ENCODE assay signal across 28 cellular contexts in genomic region chr20:4502756-4503155, GRCh38.
"Had no signal": no experiment of that assay in that cellular context is flagged by ENCODE, and none has a peak within 500 bp of the region (broad histone marks: within the 10 kb centered on the region; RNA-seq: fewer than 3 reads in every experiment).

No MANE protein-coding gene starts in this region.

- H3K79me2 ChIP-seq: parathyroid adenoma had no signal

- H3K36me3 ChIP-seq: colonic mucosa, esophagus muscularis mucosa, heart right ventricle, neural progenitor cell, right lobe of liver, tibial artery had no signal

- H3K9me3 Mint-ChIP-seq: stimulated activated naive CD8-positive, alpha-beta T cell treated with anti-CD3 and anti-CD28 coated beads, Interleukin-15, Interleukin-2, amounts not matched to agents 100 ng/mL and 50 ng/mL, for 24 hours had no signal

- H3K27ac Mint-ChIP-seq: dendritic cell treated with granulocyte-macrophage colony-stimulating factor and Interleukin-4, amounts not matched to agents 40 ng/mL and 50 ng/mL, for 4 days; endodermal cell; mesothelial cell of epicardium; naive thymus-derived CD4-positive, alpha-beta T cell; nephron; neural progenitor cell; progenitor cell of endocrine pancreas; stimulated activated naive B cell treated with anti-CD40 and anti-IgM and Interleukin-4, amounts not matched to agents 10 μg/mL and 1 μg/mL and 100 μg/mL, for 72 hours; stimulated activated naive CD8-positive, alpha-beta T cell treated with anti-CD3 and anti-CD28 coated beads, Interleukin-15, Interleukin-2, amounts not matched to agents 100 ng/mL and 50 ng/mL, for 24 hours; type B pancreatic cell had no signal

- ATAC-seq: heart right ventricle; left lobe of liver; mucosa of descending colon; naive thymus-derived CD4-positive, alpha-beta T cell; right lobe of liver; stimulated activated naive B cell treated with anti-CD40 and anti-IgM and Interleukin-4, amounts not matched to agents 10 μg/mL and 1 μg/mL and 100 μg/mL, for 72 hours had no signal

- H3K4me3 ChIP-seq: colonic mucosa, esophagus muscularis mucosa, heart right ventricle, lung, mucosa of descending colon, neural progenitor cell, right lobe of liver, tibial artery had no signal

- H3K27me3 ChIP-seq: colonic mucosa, esophagus muscularis mucosa, neural progenitor cell, right lobe of liver, tibial artery had no signal

- H3K36me3 Mint-ChIP-seq: mesothelial cell of epicardium; neural progenitor cell; stimulated activated naive B cell treated with anti-CD40 and anti-IgM and Interleukin-4, amounts not matched to agents 10 μg/mL and 1 μg/mL and 100 μg/mL, for 72 hours; type B pancreatic cell had no signal

- H3K9me3 ChIP-seq: colonic mucosa, right lobe of liver had no signal

- H3K27me3 Mint-ChIP-seq: progenitor cell of endocrine pancreas had no signal

- DNase-seq: colonic mucosa; effector CD8-positive, alpha-beta T cell; endodermal cell; foreskin melanocyte; glutamatergic neuron; heart right ventricle; hippocampal formation; islet precursor cell; mesenchymal stem cell; mucosa of descending colon; naive thymus-derived CD4-positive, alpha-beta T cell; right lobe of liver; small intestine; stimulated activated CD4-positive, alpha-beta T cell treated with anti-CD3 and anti-CD28 coated beads, Interleukin-15, amount 100 ng/mL, for 24 hours; stimulated activated CD4-positive, alpha-beta T cell treated with anti-CD3 and anti-CD28 coated beads, Interleukin-2, amount 100 ng/mL, for 48 hours; stimulated activated naive B cell treated with anti-CD40 and anti-IgM and Interleukin-4, amounts not matched to agents 10 μg/mL and 1 μg/mL and 100 μg/mL, for 72 hours; tibial artery had no signal

- H3K27ac ChIP-seq: colonic mucosa, esophagus muscularis mucosa, heart right ventricle, neural progenitor cell, parathyroid adenoma, right lobe of liver, tibial artery had no signal

- FAIRE-seq: small intestine had no signal

- H3K9ac ChIP-seq: neural progenitor cell, parathyroid adenoma had no signal

- H3K4me1 Mint-ChIP-seq: endodermal cell; mesothelial cell of epicardium; naive thymus-derived CD4-positive, alpha-beta T cell; nephron; stimulated activated naive B cell treated with anti-CD40 and anti-IgM and Interleukin-4, amounts not matched to agents 10 μg/mL and 1 μg/mL and 100 μg/mL, for 72 hours had no signal

- H3K4me1 ChIP-seq: colonic mucosa, esophagus muscularis mucosa, heart right ventricle, neural progenitor cell, parathyroid adenoma, right lobe of liver had no signal

- H3K4me3 Mint-ChIP-seq: dendritic cell treated with granulocyte-macrophage colony-stimulating factor and Interleukin-4, amounts not matched to agents 40 ng/mL and 50 ng/mL, for 4 days; endodermal cell; mesothelial cell of epicardium; naive thymus-derived CD4-positive, alpha-beta T cell; nephron; neural progenitor cell; stimulated activated naive B cell treated with anti-CD40 and anti-IgM and Interleukin-4, amounts not matched to agents 10 μg/mL and 1 μg/mL and 100 μg/mL, for 72 hours; stimulated activated naive CD8-positive, alpha-beta T cell treated with anti-CD3 and anti-CD28 coated beads, Interleukin-15, Interleukin-2, amounts not matched to agents 100 ng/mL and 50 ng/mL, for 24 hours; type B pancreatic cell had no signal

- H3K4me2 ChIP-seq: neural progenitor cell had no signal

- H2AFZ ChIP-seq: neural progenitor cell, parathyroid adenoma had no signal
